ENCODE assay signal across 16 cellular contexts in the genomic region with DNA sequence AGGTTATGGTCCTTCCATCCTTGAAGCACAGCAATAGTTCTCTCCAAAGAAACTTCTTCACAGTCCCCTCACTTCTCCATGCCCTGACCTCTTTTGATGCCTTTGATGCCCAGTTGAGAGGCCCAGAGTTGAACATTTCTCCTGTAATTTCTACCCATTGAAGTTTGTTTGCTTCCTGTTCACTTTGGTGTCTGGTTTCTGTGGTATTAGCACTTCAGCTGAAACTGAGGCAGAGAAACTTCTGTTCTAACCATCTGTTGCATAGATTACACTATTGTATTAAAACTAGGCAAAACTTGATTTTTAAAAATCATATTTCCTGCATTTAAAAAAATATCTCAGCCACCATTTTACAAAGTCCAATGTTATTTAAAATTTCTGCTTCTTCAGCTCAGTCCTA.
"Had no signal": no experiment of that assay in that cellular context is flagged by ENCODE, and none has a peak within 500 bp of the region (broad histone marks: within the 10 kb centered on the region; RNA-seq: fewer than 3 reads in every experiment).

No MANE protein-coding gene starts in this region.

- H3K4me3 Mint-ChIP-seq: activated CD8-positive, alpha-beta T cell treated with anti-CD3 and anti-CD28 coated beads, Interleukin-2, amount 10 ng/mL, durations not matched to agents 7 days and 5 days; activated naive CD8-positive, alpha-beta T cell treated with anti-CD3 and anti-CD28 coated beads for 36 hours; nephron; stimulated activated naive B cell treated with anti-CD40 and anti-IgM and Interleukin-4, amounts not matched to agents 10 μg/mL and 1 μg/mL and 100 μg/mL, for 72 hours had no signal

- DNase-seq: activated CD4-positive, alpha-beta T cell treated with anti-CD3 and anti-CD28 coated beads for 4 hours; activated CD8-positive, alpha-beta T cell treated with anti-CD3 and anti-CD28 coated beads, Interleukin-2, amount 10 ng/mL, durations not matched to agents 7 days and 5 days; activated naive CD8-positive, alpha-beta T cell treated with anti-CD3 and anti-CD28 coated beads for 36 hours; amygdala; body of pancreas; caudate nucleus; colonic mucosa; kidney glomerular epithelial cell; left ventricle myocardium superior; mesenchymal stem cell; occipital lobe; stimulated activated CD4-positive, alpha-beta T cell treated with anti-CD3 and anti-CD28 coated beads, Interleukin-2, amount 100 ng/mL, for 48 hours; stimulated activated naive B cell treated with anti-CD40 and anti-IgM and Interleukin-4, amounts not matched to agents 10 μg/mL and 1 μg/mL and 100 μg/mL, for 72 hours; thyroid gland had no signal

- H3K4me1 ChIP-seq: body of pancreas, colonic mucosa, esophagus muscularis mucosa, thyroid gland had no signal

- ATAC-seq: activated CD8-positive, alpha-beta T cell treated with anti-CD3 and anti-CD28 coated beads, Interleukin-2, amount 10 ng/mL, durations not matched to agents 7 days and 5 days; body of pancreas; left ventricle myocardium superior; stimulated activated naive B cell treated with anti-CD40 and anti-IgM and Interleukin-4, amounts not matched to agents 10 μg/mL and 1 μg/mL and 100 μg/mL, for 72 hours had no signal

- H3K27me3 ChIP-seq: body of pancreas, colonic mucosa, esophagus muscularis mucosa, thyroid gland had no signal

- H3K9me3 Mint-ChIP-seq: activated naive CD8-positive, alpha-beta T cell treated with anti-CD3 and anti-CD28 coated beads for 36 hours; stimulated activated naive B cell treated with anti-CD40 and anti-IgM and Interleukin-4, amounts not matched to agents 10 μg/mL and 1 μg/mL and 100 μg/mL, for 72 hours had no signal

- H3K4me3 ChIP-seq: body of pancreas, colonic mucosa, esophagus muscularis mucosa, thyroid gland had no signal

- H3K27ac ChIP-seq: body of pancreas, colonic mucosa, esophagus muscularis mucosa, thyroid gland had no signal

- H3K4me1 Mint-ChIP-seq: stimulated activated naive B cell treated with anti-CD40 and anti-IgM and Interleukin-4, amounts not matched to agents 10 μg/mL and 1 μg/mL and 100 μg/mL, for 72 hours had no signal

- H3K9me3 ChIP-seq: body of pancreas, colonic mucosa, esophagus muscularis mucosa, thyroid gland had no signal

- H3K36me3 ChIP-seq: colonic mucosa, esophagus muscularis mucosa, thyroid gland had no signal

- H3K36me3 Mint-ChIP-seq: activated naive CD8-positive, alpha-beta T cell treated with anti-CD3 and anti-CD28 coated beads for 36 hours; stimulated activated naive B cell treated with anti-CD40 and anti-IgM and Interleukin-4, amounts not matched to agents 10 μg/mL and 1 μg/mL and 100 μg/mL, for 72 hours had no signal

- H3K27ac Mint-ChIP-seq: activated CD8-positive, alpha-beta T cell treated with anti-CD3 and anti-CD28 coated beads, Interleukin-2, amount 10 ng/mL, durations not matched to agents 7 days and 5 days; activated naive CD8-positive, alpha-beta T cell treated with anti-CD3 and anti-CD28 coated beads for 36 hours; nephron; stimulated activated naive B cell treated with anti-CD40 and anti-IgM and Interleukin-4, amounts not matched to agents 10 μg/mL and 1 μg/mL and 100 μg/mL, for 72 hours had no signal
